In the genomic region with DNA sequence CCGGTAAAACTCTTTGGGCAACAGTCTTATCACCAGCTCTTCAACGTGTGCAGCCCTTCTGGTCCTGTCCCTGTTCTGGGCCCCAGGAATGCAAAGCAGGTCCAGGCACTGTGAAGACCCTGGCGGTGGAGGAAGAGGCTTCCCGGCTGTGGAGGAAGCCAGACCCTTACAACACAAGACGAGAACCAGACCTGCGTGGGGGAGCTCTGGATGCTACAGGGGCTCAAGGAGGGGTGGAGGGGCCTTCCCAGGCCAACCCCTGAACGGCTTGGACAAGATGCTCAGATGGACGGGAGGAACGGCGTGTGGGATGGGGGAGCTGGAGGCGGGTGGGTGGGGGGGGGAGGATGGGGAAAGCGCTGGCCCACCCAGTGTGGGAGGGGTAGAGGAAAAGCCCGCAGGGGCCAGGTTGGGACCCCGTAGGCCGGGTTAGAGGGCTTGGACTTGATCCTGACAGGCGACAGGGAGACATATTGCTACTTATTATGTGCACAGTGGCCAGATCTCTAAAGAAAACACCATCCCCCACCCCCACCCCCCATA, we compare ENCODE assay signal across 1 cellular context.
TF ChIP-seq lines count a peak whose summit lies in the region.

No MANE protein-coding gene starts in this region.

TF ChIP-seq in K562, 482 proteins besides CTCF, POLR2A, EP300 and RAD21:
- TF ChIP-seq ZKSCAN1 (IDR thresholded peaks at IDR 0.05; ENCODE audit: low read depth, low read length), result no peak
